8 cellular contexts compared by ENCODE assay signal in the genomic region with DNA sequence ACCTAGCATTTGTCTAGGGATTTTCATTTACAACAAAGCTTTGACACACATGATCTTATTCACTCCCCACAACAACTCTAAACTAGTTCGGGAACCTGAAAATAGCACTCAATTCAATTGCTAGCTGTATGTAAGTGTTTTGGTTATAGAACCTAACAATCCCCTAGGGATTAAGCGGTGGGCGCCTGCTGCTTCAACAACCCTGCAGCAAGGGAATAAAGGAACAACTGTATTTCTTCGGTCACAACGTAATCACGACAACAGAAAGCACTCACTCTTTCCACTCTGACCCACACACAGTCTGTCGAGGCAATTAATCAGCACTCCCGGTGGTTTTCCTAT. TPM values are rescaled to one million over a fixed set of nuclear protein-coding genes. Genes with fewer than 3 reads are reported as not detected.
DNase-seq lines count a peak whose midpoint lies in the region; ATAC-seq and TF ChIP-seq lines count a peak whose summit lies in the region.

No MANE protein-coding gene starts in this region.

- H3K4me3 Mint-ChIP-seq in CD4-positive, alpha-beta memory T cell: peak overlapping the region; percentile 90 to 97 (median 94)
- peak overlapping the region; percentile 87 to 93 (median 92) for H3K4me3 Mint-ChIP-seq in immature natural killer cell

- no peaks in the 10 kb centered on the region for H3K27me3 Mint-ChIP-seq in CD4-positive, alpha-beta memory T cell
- H3K27me3 Mint-ChIP-seq in immature natural killer cell (ENCODE audit: low read depth in 3 of 3): peaks cover 4 to 12% (median 5%) of the 10 kb centered on the region in 3 donors

- intact Hi-C loops in CD4-positive, alpha-beta memory T cell (cut with micrococcal nuclease): no loop called here
- intact Hi-C loops in uterus (cut with DNase I; ENCODE audit: low total_unique reads): no loop called here

- TF ChIP-seq CTCF in WI38 (IDR thresholded peaks at IDR 0.05; ENCODE audit: low read depth, low read length): no peak
- TF ChIP-seq CTCF in uterus (IDR thresholded peaks at IDR 0.05): no peak
- no peak for TF ChIP-seq CTCF in BE2C (IDR thresholded peaks at IDR 0.05; ENCODE audit: low read depth, low read length)

- H3K4me1 ChIP-seq in CD4-positive, alpha-beta memory T cell (ENCODE audit: insufficient read depth, low read length): peaks cover 20% of the 10 kb centered on the region
- H3K4me1 ChIP-seq in uterus (no peaks in the 10 kb centered on the region), BE2C (no peaks in the 10 kb centered on the region)

- peak overlapping the region; percentile 58 for H3K27ac ChIP-seq in CD4-positive, alpha-beta memory T cell (ENCODE audit: low read depth, low read length)
- peak overlapping the region in 1 of 2 donors; percentile 84 for H3K27ac ChIP-seq in uterus

- TF ChIP-seq POLR2A in uterus (IDR thresholded peaks at IDR 0.05): no peak

- H3K9me3 Mint-ChIP-seq in CD4-positive, alpha-beta memory T cell: no peaks in the 10 kb centered on the region
- H3K9me3 Mint-ChIP-seq in immature natural killer cell: no peaks in the 10 kb centered on the region

- POLR2A ChIA-PET in CD4-positive, alpha-beta memory T cell (lab: Charles Lee; ENCODE audit: partially characterized antibody): no interaction called here

- ATAC-seq in GM21825 (IDR thresholded peaks at IDR 0.05; ENCODE audit: unreplicated experiment): peak; percentile 15

- H3K27ac Mint-ChIP-seq in CD4-positive, alpha-beta memory T cell: peak overlapping the region; percentile 28 to 96 (median 88)
- H3K27ac Mint-ChIP-seq in immature natural killer cell: peak overlapping the region in 5 of 6 donors; percentile 41 to 86 (median 70)

- H3K27me3 ChIP-seq in CD4-positive, alpha-beta memory T cell (ENCODE audit: insufficient read depth, low read length): no peaks in the 10 kb centered on the region
- H3K27me3 ChIP-seq in uterus (no peaks in the 10 kb centered on the region), BE2C (no peaks in the 10 kb centered on the region)

- peaks cover 0 to 5% of the 10 kb centered on the region in 2 donors for H3K36me3 Mint-ChIP-seq in CD4-positive, alpha-beta memory T cell
- H3K36me3 Mint-ChIP-seq in immature natural killer cell: no peaks in the 10 kb centered on the region

- CTCF ChIA-PET in CD4-positive, alpha-beta memory T cell (lab: Charles Lee; ENCODE audit: partially characterized antibody): interaction anchor here (1.0 kb wide), 1 partner anchor 8 kb away, joined by 4 read pairs; no protein-coding TSS in a partner anchor

- H3K9me3 ChIP-seq in CD4-positive, alpha-beta memory T cell (ENCODE audit: control insufficient read depth in 1 of 2, low read length in 2 of 2): no peaks in the 10 kb centered on the region
- no peaks in the 10 kb centered on the region for H3K9me3 ChIP-seq in uterus
- H3K9me3 ChIP-seq in BE2C: no peaks in the 10 kb centered on the region

- DNase-seq in CD4-positive, alpha-beta memory T cell: no peak
- no peak for DNase-seq in immature natural killer cell
- DNase-seq in uterus: no peak
- no peak for DNase-seq in medulla oblongata (ENCODE audit: extremely low spot score)
- DNase-seq in BE2C: no peak
- no peak for DNase-seq in activated CD4-positive, alpha-beta T cell treated with anti-CD3 and anti-CD28 coated beads, Interleukin-2, amount 50 U/mL, for 48 hours

- H3K36me3 ChIP-seq in CD4-positive, alpha-beta memory T cell (ENCODE audit: insufficient read depth, low read length): no peaks in the 10 kb centered on the region
- H3K36me3 ChIP-seq in uterus (no peaks in the 10 kb centered on the region), BE2C (no peaks in the 10 kb centered on the region)

- peak overlapping the region in 1 of 2 donors; percentile 66 for H3K4me3 ChIP-seq in CD4-positive, alpha-beta memory T cell (ENCODE audit: low read length in 2 of 2)
- H3K4me3 ChIP-seq in WI38 (ENCODE audit: low read depth, low read length) (peak overlapping the region; percentile 68), uterus (peak overlapping the region; percentile 55 to 58), BE2C (ENCODE audit: low read depth, low read length) (no peak overlapping the region)

- peaks cover 21 to 44% (median 33%) of the 10 kb centered on the region in 4 donors for H3K4me1 Mint-ChIP-seq in CD4-positive, alpha-beta memory T cell
- H3K4me1 Mint-ChIP-seq in immature natural killer cell: peaks cover 15 to 25% of the 10 kb centered on the region in 2 donors

RNA-seq across cellular contexts. Expression of a gene that starts 0.7 kb away (rescaled TPM):
- total RNA-seq in CD4-positive, alpha-beta memory T cell: 10 to 100 TPM; 11.0 to 12.1 TPM
- 10 to 100 TPM in 1 of 2 donors, 1 to 10 TPM in 1; 9.6 to 13.8 TPM for polyA plus RNA-seq in CD4-positive, alpha-beta memory T cell
- polyA plus RNA-seq in immature natural killer cell: 10 to 100 TPM in 1 of 3 donors, 1 to 10 TPM in 2; 5.5 to 10.9 (median 9.6) TPM
- total RNA-seq in uterus: 10 to 100 TPM; 16.7 to 41.5 (median 30.3) TPM
- not detected for polyA plus RNA-seq in BE2C (2012; ENCODE audit: insufficient read depth, insufficient read length, low read depth)
